In the genomic region with DNA sequence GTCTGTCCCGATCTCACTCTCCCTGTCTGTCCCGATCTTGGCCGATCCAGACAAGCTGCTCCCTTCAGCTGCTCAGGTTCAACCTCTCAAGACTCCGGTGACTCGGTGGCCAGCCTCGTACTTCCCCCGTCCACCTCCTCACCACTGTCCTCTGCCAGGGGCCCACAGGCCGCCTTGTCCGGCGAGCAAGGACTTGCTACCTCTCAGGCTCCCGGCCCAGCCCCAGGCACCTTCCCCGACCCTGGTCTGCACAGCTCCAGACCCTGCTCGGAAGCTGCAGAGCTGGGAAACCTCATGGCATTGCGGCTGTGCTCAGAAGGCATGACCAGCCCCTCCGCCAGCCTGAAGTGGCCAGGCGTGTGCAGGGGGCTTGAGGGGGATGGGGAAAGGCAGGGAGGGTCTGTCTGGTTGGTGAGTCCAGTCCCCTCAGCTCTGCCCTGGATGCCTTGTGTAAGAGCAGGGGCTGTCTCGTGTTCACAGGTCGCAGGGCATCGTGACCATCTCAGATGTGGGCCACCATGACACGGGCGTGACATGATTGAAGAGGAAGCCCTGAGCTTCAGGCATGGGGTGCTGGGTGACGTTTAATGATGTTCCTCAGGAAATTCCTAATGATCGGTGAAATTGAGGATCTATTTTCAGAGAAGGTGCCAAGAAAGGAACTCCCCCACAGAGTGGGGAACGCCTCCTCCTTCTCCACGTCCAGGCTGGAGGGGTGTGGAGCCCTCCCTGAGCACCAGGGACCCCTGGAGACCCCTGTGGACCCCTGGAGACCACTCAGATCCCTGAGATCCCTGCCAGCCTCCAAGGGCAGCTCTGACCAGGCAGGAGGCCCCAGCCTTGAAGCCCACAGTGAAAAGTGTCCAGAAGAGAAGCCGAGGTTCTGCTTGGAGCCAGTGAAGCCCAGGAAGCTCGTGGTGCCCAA, we compare ENCODE assay signal across 12 cellular contexts.
"Had no signal": no experiment of that assay in that cellular context is flagged by ENCODE, and none has a peak within 500 bp of the region (broad histone marks: within the 10 kb centered on the region; RNA-seq: fewer than 3 reads in every experiment).

No MANE protein-coding gene starts in this region.

- H3K9me3 Mint-ChIP-seq: stimulated activated naive CD8-positive, alpha-beta T cell treated with anti-CD3 and anti-CD28 coated beads, Interleukin-15, Interleukin-2, amounts not matched to agents 100 ng/mL and 50 ng/mL, for 24 hours had no signal

- H3K36me3 Mint-ChIP-seq: activated naive CD4-positive, alpha-beta T cell treated with anti-CD3 and anti-CD28 coated beads, Interleukin-2, amount 50 U/mL, for 72 hours; naive B cell; WTC11 had no signal

- H3K27me3 ChIP-seq: uterus had no signal

- H3K4me1 Mint-ChIP-seq: naive B cell, WTC11 had no signal

- H3K9me3 ChIP-seq: esophagus muscularis mucosa, thoracic aorta, uterus had no signal

- H3K27ac Mint-ChIP-seq: activated naive CD4-positive, alpha-beta T cell treated with anti-CD3 and anti-CD28 coated beads, Interleukin-2, amount 50 U/mL, for 72 hours; stimulated activated naive CD8-positive, alpha-beta T cell treated with anti-CD3 and anti-CD28 coated beads, Interleukin-15, Interleukin-2, amounts not matched to agents 100 ng/mL and 50 ng/mL, for 24 hours; WTC11 had no signal

- H3K4me1 ChIP-seq: esophagus muscularis mucosa, uterus had no signal

- ATAC-seq: activated naive CD4-positive, alpha-beta T cell treated with anti-CD3 and anti-CD28 coated beads, Interleukin-2, amount 50 U/mL, for 72 hours; WTC11 had no signal

- H3K27ac ChIP-seq: esophagus muscularis mucosa, SK-N-MC, thoracic aorta, uterus had no signal

- H3K27me3 Mint-ChIP-seq: naive B cell; stimulated activated naive CD8-positive, alpha-beta T cell treated with anti-CD3 and anti-CD28 coated beads, Interleukin-15, Interleukin-2, amounts not matched to agents 100 ng/mL and 50 ng/mL, for 24 hours had no signal

- DNase-seq: activated CD4-positive, alpha-beta T cell treated with anti-CD3 and anti-CD28 coated beads for 48 hours; activated CD8-positive, alpha-beta memory T cell treated with anti-CD3 and anti-CD28 coated beads for 24 hours; activated effector memory CD4-positive, alpha-beta T cell treated with anti-CD3 and anti-CD28 coated beads, Interleukin-2, amount 50 U/mL, for 16 hours; naive B cell; stimulated activated CD4-positive, alpha-beta T cell treated with anti-CD3 and anti-CD28 coated beads, Interleukin-12 subunit alpha, Interleukin-12 subunit beta, amount 100 ng/mL, for 4 hours had no signal

- H3K4me3 Mint-ChIP-seq: stimulated activated naive CD8-positive, alpha-beta T cell treated with anti-CD3 and anti-CD28 coated beads, Interleukin-15, Interleukin-2, amounts not matched to agents 100 ng/mL and 50 ng/mL, for 24 hours; WTC11 had no signal
